In genomic region chr15:43808960-43809678, GRCh38 we compare ENCODE assay signal across 13 cellular contexts. TPM values are rescaled to one million over a fixed set of nuclear protein-coding genes. Genes with fewer than 3 reads are reported as not detected.
DNase-seq lines count a peak whose midpoint lies in the region; ATAC-seq and FAIRE-seq lines count a peak whose summit lies in the region.
"Had no signal": no experiment of that assay in that cellular context is flagged by ENCODE, and none has a peak within 500 bp of the region (broad histone marks: within the 10 kb centered on the region; RNA-seq: fewer than 3 reads in every experiment).

No MANE protein-coding gene starts in this region.

- no peaks in the 10 kb centered on the region for H3K4me1 Mint-ChIP-seq in effector memory CD8-positive, alpha-beta T cell (ENCODE audit: low read depth in 2 of 2)

- no peaks in the 10 kb centered on the region for H3K27me3 ChIP-seq in MG63
- H3K27me3 ChIP-seq: breast epithelium had no signal

- DNase-seq in effector memory CD8-positive, alpha-beta T cell, result no peak
- DNase-seq in hypothalamus (lab: John Stamatoyannopoulos, UW) (no peak), MG63 (no peak), LoVo (ENCODE audit: low spot score) (no peak), frontal cortex (ENCODE audit: low spot score in 2 of 2) (no peak)
- DNase-seq: activated CD8-positive, alpha-beta memory T cell treated with anti-CD3 and anti-CD28 coated beads, Interleukin-2, amount 50 U/mL, for 4 hours had no signal

- no peak overlapping the region for H3K4me3 Mint-ChIP-seq in effector memory CD8-positive, alpha-beta T cell

- H3K36me3 Mint-ChIP-seq in effector memory CD8-positive, alpha-beta T cell (ENCODE audit: insufficient read depth), result peaks cover 87% of the 10 kb centered on the region

- H3K4me3 ChIP-seq in MG63, result no peak overlapping the region
- H3K4me3 ChIP-seq: breast epithelium had no signal

- no peaks in the 10 kb centered on the region for H3K27me3 Mint-ChIP-seq in effector memory CD8-positive, alpha-beta T cell

- H3K9me3 ChIP-seq in MG63, result no peaks in the 10 kb centered on the region
- H3K9me3 ChIP-seq: breast epithelium had no signal

- FAIRE-seq in frontal cortex (lab: Jason Lieb, UNC), result no peak

- peaks cover 89% of the 10 kb centered on the region for H3K36me3 ChIP-seq in MG63

- peak; percentile 72 for ATAC-seq in GM18502 (IDR thresholded peaks at IDR 0.05; ENCODE audit: poor library complexity, unreplicated experiment)
- peak; percentile 73 for ATAC-seq in GM21447 (IDR thresholded peaks at IDR 0.05; ENCODE audit: unreplicated experiment)
- ATAC-seq in HG03520 (IDR thresholded peaks at IDR 0.05; ENCODE audit: unreplicated experiment), result peak; percentile 60
- peak; percentile 51 for ATAC-seq in effector memory CD8-positive, alpha-beta T cell (replicated peaks)
- ATAC-seq: left lobe of liver, SK-N-SH treated with all-trans-retinoic acid at 6 μM for 48 hours had no signal

- no peak overlapping the region for H3K27ac Mint-ChIP-seq in effector memory CD8-positive, alpha-beta T cell

- no peaks in the 10 kb centered on the region for H3K9me3 Mint-ChIP-seq in effector memory CD8-positive, alpha-beta T cell

RNA-seq across cellular contexts. Expression of gene HYPK, which starts 8.7 kb away (rescaled TPM):
- 7.9 and 9.6 TPM in 2 replicates for total RNA-seq in MG63 (2014; rRNA removed; shearing (Covaris generic); ENCODE audit: low replicate concordance)
- total RNA-seq in frontal cortex, result 5.7 TPM

RNA-seq across cellular contexts. Expression of gene SERINC4, which starts 9.1 kb away (rescaled TPM):
- total RNA-seq in MG63 (2014; rRNA removed; shearing (Covaris generic); ENCODE audit: low replicate concordance), result not detected in 2 replicates
- total RNA-seq in frontal cortex, result 0.41 TPM
- total RNA-seq: pulmonary artery endothelial cell had no signal

RNA-seq across cellular contexts. Expression of gene MFAP1, which starts 15.4 kb away (rescaled TPM):
- total RNA-seq in MG63 (2014; rRNA removed; shearing (Covaris generic); ENCODE audit: low replicate concordance), result 8.8 and 16.4 TPM in 2 replicates
- total RNA-seq in frontal cortex, result 27.3 TPM

RNA-seq across cellular contexts. Expression of gene SERF2, which starts 17.0 kb away (rescaled TPM):
- 272 and 1,334 TPM in 2 replicates for total RNA-seq in MG63 (2014; rRNA removed; shearing (Covaris generic); ENCODE audit: low replicate concordance)
- 53.0 TPM for total RNA-seq in frontal cortex

RNA-seq across cellular contexts. Expression of gene WDR76, which starts 17.7 kb away (rescaled TPM):
- 49.9 and 53.5 TPM in 2 replicates for total RNA-seq in MG63 (2014; rRNA removed; shearing (Covaris generic); ENCODE audit: low replicate concordance)
- 16.7 TPM for total RNA-seq in frontal cortex
